ENCODE assay signal across 16 cellular contexts in genomic region chr5:3481175-3481574, GRCh38.
DNase-seq lines count a peak whose midpoint lies in the region; ATAC-seq and TF ChIP-seq lines count a peak whose summit lies in the region.
"Had no signal": no experiment of that assay in that cellular context is flagged by ENCODE, and none has a peak within 500 bp of the region (broad histone marks: within the 10 kb centered on the region; RNA-seq: fewer than 3 reads in every experiment).

No MANE protein-coding gene starts in this region.

- no peak overlapping the region for H4K8ac ChIP-seq in neuronal stem cell (ENCODE audit: low read depth, low read length)

- H3K4me3 ChIP-seq in NT2/D1 (ENCODE audit: insufficient read length, low read depth), result no peak overlapping the region
- H3K4me3 ChIP-seq in endodermal cell (ENCODE audit: low read length), result no peak overlapping the region
- H3K4me3 ChIP-seq in neuronal stem cell (ENCODE audit: low read length in 2 of 2), result no peak overlapping the region
- H3K4me3 ChIP-seq: GM12878, GM23338, HAP-1 had no signal

- no peak overlapping the region for H3K4ac ChIP-seq in neuronal stem cell (ENCODE audit: low read length)

- TF ChIP-seq CTCF in endodermal cell (conservative IDR thresholded peaks at IDR 0.05), result no peak

- H3K9me3 ChIP-seq in NT2/D1 (ENCODE audit: insufficient read depth, low read length), result no peaks in the 10 kb centered on the region
- H3K9me3 ChIP-seq in endodermal cell (ENCODE audit: control insufficient read depth, low read length), result no peaks in the 10 kb centered on the region
- peaks cover 0 to 1% of the 10 kb centered on the region in 2 donors for H3K9me3 ChIP-seq in neuronal stem cell (replicated peaks in 1 of 2; ENCODE audit: control insufficient read depth in 2 of 2, insufficient read depth in 1 of 2, low read depth in 1 of 2, low read length in 2 of 2)
- H3K9me3 ChIP-seq: Caco-2, HAP-1 had no signal

- no peaks in the 10 kb centered on the region for H3K4me1 ChIP-seq in NT2/D1 (ENCODE audit: insufficient read depth, insufficient read length)
- H3K4me1 ChIP-seq in endodermal cell (ENCODE audit: control insufficient read depth, insufficient read depth, low read length), result no peaks in the 10 kb centered on the region
- H3K4me1 ChIP-seq in neuronal stem cell (ENCODE audit: control insufficient read depth in 2 of 2, insufficient read depth in 1 of 2, low read depth in 1 of 2, low read length in 2 of 2), result peaks cover 0 to 6% of the 10 kb centered on the region in 2 donors
- H3K4me1 ChIP-seq: Caco-2, HAP-1 had no signal

- H3K36me3 ChIP-seq in NT2/D1 (ENCODE audit: insufficient read depth, insufficient read length, low read length), result no peaks in the 10 kb centered on the region
- no peaks in the 10 kb centered on the region for H3K36me3 ChIP-seq in endodermal cell (ENCODE audit: control insufficient read depth, insufficient read depth, low read length)
- no peaks in the 10 kb centered on the region for H3K36me3 ChIP-seq in neuronal stem cell (replicated peaks in 1 of 2; ENCODE audit: control insufficient read depth in 2 of 2, insufficient read depth in 2 of 2, low read length in 2 of 2)
- H3K36me3 ChIP-seq: HAP-1 had no signal

- H3K27me3 Mint-ChIP-seq in endodermal cell (ENCODE audit: insufficient read depth), result peaks cover 5% of the 10 kb centered on the region
- H3K27me3 Mint-ChIP-seq: CD4-positive, alpha-beta memory T cell had no signal

- no peaks in the 10 kb centered on the region for H3K9me3 Mint-ChIP-seq in endodermal cell
- H3K9me3 Mint-ChIP-seq: GM23338 had no signal

- H3K14ac ChIP-seq in neuronal stem cell (ENCODE audit: low read length), result no peak overlapping the region

- H3K27ac Mint-ChIP-seq in endodermal cell, result no peak overlapping the region
- H3K27ac Mint-ChIP-seq: CD4-positive, alpha-beta memory T cell; GM23338; HFFc6 had no signal

- H3K23ac ChIP-seq in neuronal stem cell (ENCODE audit: low read depth, low read length, poor library complexity), result no peak overlapping the region

- no peak overlapping the region for H3K9ac ChIP-seq in NT2/D1 (ENCODE audit: insufficient read length, low read depth)
- peak overlapping the region; percentile 6 for H3K9ac ChIP-seq in endodermal cell (ENCODE audit: extremely low read depth, low read length, poor library complexity, severe bottlenecking)
- no peak overlapping the region for H3K9ac ChIP-seq in neuronal stem cell (ENCODE audit: low read depth, low read length, poor library complexity)

- H3K4me3 Mint-ChIP-seq in endodermal cell, result no peak overlapping the region
- H3K4me3 Mint-ChIP-seq: CD4-positive, alpha-beta memory T cell; GM23338; HFFc6 had no signal

- no peak overlapping the region for H2BK5ac ChIP-seq in neuronal stem cell (ENCODE audit: low read length)

- no peak overlapping the region for H4K91ac ChIP-seq in neuronal stem cell (ENCODE audit: low read depth, low read length, poor library complexity)

- H2BK12ac ChIP-seq in neuronal stem cell (ENCODE audit: low read length), result peak overlapping the region; percentile 58

- ATAC-seq in GM19397 (IDR thresholded peaks at IDR 0.05; ENCODE audit: unreplicated experiment), result no peak
- ATAC-seq: GM12878, GM23338 had no signal

- no peak overlapping the region for H2AFZ ChIP-seq in neuronal stem cell (ENCODE audit: low read length)
- H2AFZ ChIP-seq: GM23338 had no signal

- no peak overlapping the region for H2BK15ac ChIP-seq in neuronal stem cell (ENCODE audit: low read length)

- H3K27ac ChIP-seq in endodermal cell (ENCODE audit: low read depth, low read length) (no peak overlapping the region), neuronal stem cell (replicated peaks; ENCODE audit: low read length) (no peak overlapping the region)

- H3K36me3 Mint-ChIP-seq in endodermal cell (ENCODE audit: low read depth), result no peaks in the 10 kb centered on the region
- H3K36me3 Mint-ChIP-seq: CD4-positive, alpha-beta memory T cell had no signal

- no peak overlapping the region for H2AK5ac ChIP-seq in neuronal stem cell (ENCODE audit: low read depth, low read length)

- peak; percentile 3 for DNase-seq in NT2/D1 (ENCODE audit: low read depth, low spot score)
- DNase-seq in endodermal cell, result peak; percentile 53
- DNase-seq in neuronal stem cell (ENCODE audit: low spot score), result no peak
- DNase-seq in pons (ENCODE audit: low spot score), result no peak
- no peak for DNase-seq in RKO (ENCODE audit: low spot score)
- DNase-seq: C1 segment of cervical spinal cord; Caco-2; CD4-positive, alpha-beta memory T cell; DMS153; EL; GDM1; HFFc6 had no signal

- H3K4me1 Mint-ChIP-seq in endodermal cell, result no peaks in the 10 kb centered on the region
- H3K4me1 Mint-ChIP-seq: CD4-positive, alpha-beta memory T cell; GM23338 had no signal

- WGBS in endodermal cell (ENCODE audit: insufficient coverage in 1 of 2, insufficient read length in 1 of 2), 2 experiments, result 43 to 56% methylated on average over 3 of the region's 3 CpGs
- WGBS in neuronal stem cell (ENCODE audit: extremely low coverage in 2 of 2, insufficient read length in 2 of 2, insufficient replicate concordance in 1 of 2), 2 donors, result no CpG with 5 or more reads among the region's 3 CpGs

- no peaks in the 10 kb centered on the region for H3K79me1 ChIP-seq in neuronal stem cell (ENCODE audit: low read depth, low read length)

- no peak overlapping the region for H3K18ac ChIP-seq in neuronal stem cell (ENCODE audit: low read length)

- no peak overlapping the region for H3K4me2 ChIP-seq in neuronal stem cell (ENCODE audit: insufficient read depth, low read length, poor library complexity, severe bottlenecking)
- H3K4me2 ChIP-seq: GM23338 had no signal

- H3K27me3 ChIP-seq in NT2/D1 (ENCODE audit: insufficient read depth, insufficient read length), result no peaks in the 10 kb centered on the region
- no peaks in the 10 kb centered on the region for H3K27me3 ChIP-seq in endodermal cell (ENCODE audit: control insufficient read depth, insufficient read depth, low read length, poor library complexity, severe bottlenecking)
- no peaks in the 10 kb centered on the region for H3K27me3 ChIP-seq in neuronal stem cell (ENCODE audit: control insufficient read depth in 3 of 3, insufficient read depth in 3 of 3, low read depth in 1 of 3, low read length in 3 of 3)

- H2BK120ac ChIP-seq in neuronal stem cell (ENCODE audit: low read depth, low read length), result no peak overlapping the region

Comparison
In these comparisons a context has a peak if more than half of its experiments do, and no peak if none do; other contexts are left out.
1. DNase-seq: peak in NT2/D1 (single experiment) and endodermal cell (single experiment); none in neuronal stem cell (single experiment), pons (single experiment) and RKO (single experiment).